In genomic region chr14:103386632-103387329, GRCh38 we compare ENCODE assay signal across 8 cellular contexts. TPM values are rescaled to one million over a fixed set of nuclear protein-coding genes. Genes with fewer than 3 reads are reported as not detected.
DNase-seq lines count a peak whose midpoint lies in the region; ATAC-seq and FAIRE-seq lines count a peak whose summit lies in the region.

No MANE protein-coding gene starts in this region.

- H3K4me3 ChIP-seq in iPS-11a (ENCODE audit: low read depth, low read length): peak overlapping the region; percentile 99

- peaks cover 13% of the 10 kb centered on the region for H3K36me3 Mint-ChIP-seq in activated CD4-positive, alpha-beta T cell treated with anti-CD3 and anti-CD28 coated beads, Interleukin-2, amount 10 ng/mL, durations not matched to agents 7 days and 5 days (ENCODE audit: low read depth)
- H3K36me3 Mint-ChIP-seq in activated T-helper 17 cell treated with anti-CD3 and anti-CD28 coated beads, Interleukin-2, amount 50 U/mL, for 72 hours (ENCODE audit: low read depth): peaks cover 24% of the 10 kb centered on the region
- peaks cover 23% of the 10 kb centered on the region for H3K36me3 Mint-ChIP-seq in stimulated activated effector memory CD8-positive, alpha-beta T cell treated with anti-CD3 and anti-CD28 coated beads, Interleukin-12 subunit alpha, Interleukin-12 subunit beta, amount 100 ng/mL, for 72 hours

- peak overlapping the region; percentile 96 for H3K27ac Mint-ChIP-seq in activated CD4-positive, alpha-beta T cell treated with anti-CD3 and anti-CD28 coated beads, Interleukin-2, amount 10 ng/mL, durations not matched to agents 7 days and 5 days
- H3K27ac Mint-ChIP-seq in activated T-helper 17 cell treated with anti-CD3 and anti-CD28 coated beads, Interleukin-2, amount 50 U/mL, for 72 hours: peak overlapping the region; percentile 94
- H3K27ac Mint-ChIP-seq in stimulated activated effector memory CD8-positive, alpha-beta T cell treated with anti-CD3 and anti-CD28 coated beads, Interleukin-12 subunit alpha, Interleukin-12 subunit beta, amount 100 ng/mL, for 72 hours: peak overlapping the region; percentile 94

- peak overlapping the region; percentile 97 for H3K4me3 Mint-ChIP-seq in activated CD4-positive, alpha-beta T cell treated with anti-CD3 and anti-CD28 coated beads, Interleukin-2, amount 10 ng/mL, durations not matched to agents 7 days and 5 days
- H3K4me3 Mint-ChIP-seq in activated T-helper 17 cell treated with anti-CD3 and anti-CD28 coated beads, Interleukin-2, amount 50 U/mL, for 72 hours: peak overlapping the region; percentile 97
- peak overlapping the region; percentile 92 for H3K4me3 Mint-ChIP-seq in stimulated activated effector memory CD8-positive, alpha-beta T cell treated with anti-CD3 and anti-CD28 coated beads, Interleukin-12 subunit alpha, Interleukin-12 subunit beta, amount 100 ng/mL, for 72 hours

- no peak for ATAC-seq in activated T-helper 17 cell treated with anti-CD3 and anti-CD28 coated beads, Interleukin-2, amount 50 U/mL, for 72 hours (replicated peaks)
- ATAC-seq in stimulated activated effector memory CD8-positive, alpha-beta T cell treated with anti-CD3 and anti-CD28 coated beads, Interleukin-12 subunit alpha, Interleukin-12 subunit beta, amount 100 ng/mL, for 72 hours: no peak
- ATAC-seq in GM21528 (IDR thresholded peaks at IDR 0.05; ENCODE audit: low FRiP score, unreplicated experiment) (no peak), HG03354 (IDR thresholded peaks at IDR 0.05; ENCODE audit: poor library complexity, severe bottlenecking, unreplicated experiment) (no peak)

- CTCF ChIA-PET in activated CD4-positive, alpha-beta T cell treated with anti-CD3 and anti-CD28 coated beads, Interleukin-2, amount 10 ng/mL, durations not matched to agents 7 days and 5 days (lab: Charles Lee): interaction anchor here (1.1 to 1.8 kb wide), 3 partner anchors 13 to 282 kb away, joined by 3 to 4 read pairs (median 4); no protein-coding TSS in a partner anchor

- POLR2A ChIA-PET in activated CD4-positive, alpha-beta T cell treated with anti-CD3 and anti-CD28 coated beads, Interleukin-2, amount 10 ng/mL, durations not matched to agents 7 days and 5 days (lab: Charles Lee): no interaction called here

- no peaks in the 10 kb centered on the region for H3K9me3 Mint-ChIP-seq in activated CD4-positive, alpha-beta T cell treated with anti-CD3 and anti-CD28 coated beads, Interleukin-2, amount 10 ng/mL, durations not matched to agents 7 days and 5 days
- H3K9me3 Mint-ChIP-seq in activated T-helper 17 cell treated with anti-CD3 and anti-CD28 coated beads, Interleukin-2, amount 50 U/mL, for 72 hours: no peaks in the 10 kb centered on the region
- no peaks in the 10 kb centered on the region for H3K9me3 Mint-ChIP-seq in stimulated activated effector memory CD8-positive, alpha-beta T cell treated with anti-CD3 and anti-CD28 coated beads, Interleukin-12 subunit alpha, Interleukin-12 subunit beta, amount 100 ng/mL, for 72 hours

- H3K27me3 Mint-ChIP-seq in activated CD4-positive, alpha-beta T cell treated with anti-CD3 and anti-CD28 coated beads, Interleukin-2, amount 10 ng/mL, durations not matched to agents 7 days and 5 days: no peaks in the 10 kb centered on the region
- no peaks in the 10 kb centered on the region for H3K27me3 Mint-ChIP-seq in activated T-helper 17 cell treated with anti-CD3 and anti-CD28 coated beads, Interleukin-2, amount 50 U/mL, for 72 hours

- H3K4me1 Mint-ChIP-seq in activated CD4-positive, alpha-beta T cell treated with anti-CD3 and anti-CD28 coated beads, Interleukin-2, amount 10 ng/mL, durations not matched to agents 7 days and 5 days: peaks cover 38% of the 10 kb centered on the region
- H3K4me1 Mint-ChIP-seq in activated T-helper 17 cell treated with anti-CD3 and anti-CD28 coated beads, Interleukin-2, amount 50 U/mL, for 72 hours: peaks cover 18% of the 10 kb centered on the region
- H3K4me1 Mint-ChIP-seq in stimulated activated effector memory CD8-positive, alpha-beta T cell treated with anti-CD3 and anti-CD28 coated beads, Interleukin-12 subunit alpha, Interleukin-12 subunit beta, amount 100 ng/mL, for 72 hours: peaks cover 40% of the 10 kb centered on the region

- DNase-seq in activated CD4-positive, alpha-beta T cell treated with anti-CD3 and anti-CD28 coated beads, Interleukin-2, amount 10 ng/mL, durations not matched to agents 7 days and 5 days: no peak
- DNase-seq in activated CD4-positive, alpha-beta T cell treated with anti-CD3 and anti-CD28 coated beads, Interleukin-2, amount 50 U/mL, for 4 hours: no peak
- no peak for DNase-seq in stimulated activated effector memory CD8-positive, alpha-beta T cell treated with anti-CD3 and anti-CD28 coated beads, Interleukin-12 subunit alpha, Interleukin-12 subunit beta, amount 100 ng/mL, for 72 hours (ENCODE audit: low spot score in 2 of 2)
- DNase-seq in HTR-8/SVneo (ENCODE audit: insufficient read length, low spot score): no peak

- no peak for FAIRE-seq in HTR-8/SVneo (lab: Jason Lieb, UNC)

RNA-seq across cellular contexts. Expression of gene MARK3, which starts 1.6 kb away (rescaled TPM):
- total RNA-seq in activated CD4-positive, alpha-beta T cell treated with anti-CD3 and anti-CD28 coated beads, Interleukin-2, amount 10 ng/mL, durations not matched to agents 7 days and 5 days: 10 to 100 TPM; 78.6 to 81.4 TPM
- 10 to 100 TPM; 61.2 to 80.8 TPM for total RNA-seq in activated T-helper 17 cell treated with anti-CD3 and anti-CD28 coated beads, Interleukin-2, amount 50 U/mL, for 72 hours

RNA-seq across cellular contexts. Expression of gene EIF5, which starts 52.7 kb away (rescaled TPM):
- 100 to 1,000 TPM; 176 to 179 TPM for total RNA-seq in activated CD4-positive, alpha-beta T cell treated with anti-CD3 and anti-CD28 coated beads, Interleukin-2, amount 10 ng/mL, durations not matched to agents 7 days and 5 days
- total RNA-seq in activated T-helper 17 cell treated with anti-CD3 and anti-CD28 coated beads, Interleukin-2, amount 50 U/mL, for 72 hours: 100 to 1,000 TPM; 196 to 296 TPM
